In genomic region chr5:141320225-141321169, GRCh38 we compare ENCODE assay signal across 7 cellular contexts.
DNase-seq lines count a peak whose midpoint lies in the region; ATAC-seq, FAIRE-seq and TF ChIP-seq lines count a peak whose summit lies in the region.

A gene with protein sequence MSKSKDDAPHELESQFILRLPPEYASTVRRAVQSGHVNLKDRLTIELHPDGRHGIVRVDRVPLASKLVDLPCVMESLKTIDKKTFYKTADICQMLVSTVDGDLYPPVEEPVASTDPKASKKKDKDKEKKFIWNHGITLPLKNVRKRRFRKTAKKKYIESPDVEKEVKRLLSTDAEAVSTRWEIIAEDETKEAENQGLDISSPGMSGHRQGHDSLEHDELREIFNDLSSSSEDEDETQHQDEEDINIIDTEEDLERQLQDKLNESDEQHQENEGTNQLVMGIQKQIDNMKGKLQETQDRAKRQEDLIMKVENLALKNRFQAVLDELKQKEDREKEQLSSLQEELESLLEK (minus strand): TSS chr5:141320784. CDS start chr5:141320044, 740 bp downstream.

- H3K4me3 ChIP-seq in astrocyte of the cerebellum (ENCODE audit: low read depth, low read length), result peak within 1 kb of the TSS; percentile 76

- TF ChIP-seq CTCF in astrocyte of the cerebellum (IDR thresholded peaks at IDR 0.05; ENCODE audit: low read depth, low read length, missing control alignments), result peak; percentile 91

- FAIRE-seq in GM18507 (lab: Jason Lieb, UNC), result peak; percentile 89

- DNase-seq in GM18507 (ENCODE audit: extremely low spot score, insufficient read length, low read depth) (peak; percentile 81), NCI-H2029 treated with DMSO at 0.1 percent for 48 hours (lab: John Stamatoyannopoulos, UW) (peak; percentile 69), T-helper 9 cell (peak; percentile 87), astrocyte of the cerebellum (ENCODE audit: low read depth) (peak; percentile 90), hippocampal formation (lab: John Stamatoyannopoulos, UW) (peak; percentile 84 to 86), retina (peak; percentile 98)

- in situ Hi-C loops in astrocyte of the cerebellum (cut with HindIII; ENCODE audit: low sequenced_read_pairs), result no loop called here

- ATAC-seq in HG02981 (IDR thresholded peaks at IDR 0.05; ENCODE audit: unreplicated experiment), result peak; percentile 93

Comparison
In these comparisons a context has a peak if more than half of its experiments do, and no peak if none do; other contexts are left out.
1. Peak in every context shown above with its lines: DNase-seq, ATAC-seq and H3K4me3 ChIP-seq.